ENCODE assay signal across 7 cellular contexts in the genomic region with DNA sequence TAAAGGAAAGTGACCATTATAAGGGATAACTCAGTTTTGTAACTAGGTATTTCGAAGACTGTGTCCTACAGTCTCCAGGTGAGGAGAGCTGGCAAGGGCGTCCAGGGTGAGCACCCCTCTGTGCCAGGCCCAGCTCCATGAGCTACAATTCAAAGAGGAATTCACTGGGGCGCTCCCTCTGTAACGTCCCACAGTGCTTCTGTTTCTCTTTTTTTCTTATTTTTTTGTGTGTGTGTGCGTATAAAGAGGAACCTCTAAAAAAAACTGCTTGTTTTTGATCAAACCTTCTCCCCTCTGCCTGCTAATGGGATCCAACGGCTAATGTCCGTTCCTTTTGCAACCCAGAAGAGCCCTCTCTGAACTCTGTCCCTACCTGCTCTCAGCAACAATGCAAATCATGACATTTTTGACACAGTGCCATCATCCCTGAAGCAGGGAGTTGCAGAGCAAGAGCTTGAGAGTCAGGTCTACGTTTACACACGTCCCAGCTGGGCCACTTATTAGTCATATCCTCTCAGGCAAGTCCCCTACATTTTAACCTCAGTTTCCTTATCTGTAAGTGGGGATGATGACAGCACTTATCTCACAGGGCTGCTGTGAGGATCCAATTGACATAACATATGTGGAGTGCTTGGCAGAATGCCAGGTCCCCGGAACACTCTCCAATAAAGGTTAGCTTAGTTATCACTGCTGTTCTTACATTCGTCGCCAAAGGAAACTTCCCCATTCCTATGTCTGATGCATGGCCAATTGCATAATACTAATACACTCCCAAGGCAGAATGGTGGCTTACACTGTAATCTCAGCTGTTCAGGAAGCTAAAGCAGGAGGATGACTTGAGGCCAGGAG. TPM values are rescaled to one million over a fixed set of nuclear protein-coding genes. Genes with fewer than 3 reads are reported as not detected.
A peak's percentile ranks its signal among the peaks of the same experiment; 100 is the strongest.
DNase-seq lines count a peak whose midpoint lies in the region; ATAC-seq and TF ChIP-seq lines count a peak whose summit lies in the region.

No MANE protein-coding gene starts in this region.

- TF ChIP-seq CTCF in GM12865 (IDR thresholded peaks at IDR 0.05; ENCODE audit: insufficient read depth, low read depth, low read length, missing control alignments) (no peak), left ventricle myocardium inferior (IDR thresholded peaks at IDR 0.05; ENCODE audit: borderline replicate concordance) (no peak)

- H3K4me3 ChIP-seq in GM12865 (ENCODE audit: low read depth, low read length) (no peak overlapping the region), left ventricle myocardium inferior (no peak overlapping the region)

- intact Hi-C loops in left ventricle myocardium inferior (cut with micrococcal nuclease): no loop called here

- H3K36me3 Mint-ChIP-seq in activated T-cell treated with anti-CD3 and anti-CD28 coated beads, Interleukin-2, amount 50 U/mL, for 4 hours (ENCODE audit: insufficient read depth): peaks cover 45% of the 10 kb centered on the region

- no peaks in the 10 kb centered on the region for H3K27me3 ChIP-seq in left ventricle myocardium inferior (ENCODE audit: low read depth)

- H3K36me3 ChIP-seq in left ventricle myocardium inferior: peaks cover 56% of the 10 kb centered on the region

- no peaks in the 10 kb centered on the region for H3K9me3 Mint-ChIP-seq in activated T-cell treated with anti-CD3 and anti-CD28 coated beads, Interleukin-2, amount 50 U/mL, for 4 hours

- no peaks in the 10 kb centered on the region for H3K4me1 Mint-ChIP-seq in activated T-cell treated with anti-CD3 and anti-CD28 coated beads, Interleukin-2, amount 50 U/mL, for 4 hours (ENCODE audit: low read depth)

- H3K9me3 ChIP-seq in left ventricle myocardium inferior (replicated peaks): no peaks in the 10 kb centered on the region

- peaks cover 53% of the 10 kb centered on the region for H3K4me1 ChIP-seq in left ventricle myocardium inferior

- DNase-seq in GM12865 (ENCODE audit: low read depth) (peak; percentile 88), NCI-H345 (lab: John Stamatoyannopoulos, UW) (peak; percentile 77), left ventricle myocardium inferior (peak; percentile 90)
- no peak for DNase-seq in activated T-cell treated with anti-CD3 and anti-CD28 coated beads, Interleukin-2, amount 50 U/mL, for 4 hours
- peak; percentile 8 to 26 for DNase-seq in stimulated activated CD8-positive, alpha-beta memory T cell treated with anti-CD3 and anti-CD28 coated beads, Interleukin-2, amount 100 ng/mL, for 48 hours (ENCODE audit: low read depth in 2 of 2)

- no peak overlapping the region for H3K4me3 Mint-ChIP-seq in activated T-cell treated with anti-CD3 and anti-CD28 coated beads, Interleukin-2, amount 50 U/mL, for 4 hours

- H3K27ac ChIP-seq in left ventricle myocardium inferior (replicated peaks): peak overlapping the region; percentile 67

- no peaks in the 10 kb centered on the region for H3K27me3 Mint-ChIP-seq in activated T-cell treated with anti-CD3 and anti-CD28 coated beads, Interleukin-2, amount 50 U/mL, for 4 hours (ENCODE audit: low read depth)

- peak; percentile 74 for ATAC-seq in HG02798 (IDR thresholded peaks at IDR 0.05; ENCODE audit: poor library complexity, unreplicated experiment)
- peak; percentile 77 to 80 for ATAC-seq in activated T-cell treated with anti-CD3 and anti-CD28 coated beads, Interleukin-2, amount 50 U/mL, for 4 hours
- ATAC-seq in GM19395 (IDR thresholded peaks at IDR 0.05; ENCODE audit: unreplicated experiment): no peak

RNA-seq across cellular contexts. Expression of a gene that starts 16.9 kb away (rescaled TPM):
- 10 to 100 TPM; 83.5 to 95.7 (median 84.9) TPM for total RNA-seq in activated T-cell treated with anti-CD3 and anti-CD28 coated beads, Interleukin-2, amount 50 U/mL, for 4 hours
- 34.7 TPM for total RNA-seq in left ventricle myocardium inferior

RNA-seq across cellular contexts. Expression of a gene that starts 54.0 kb away (rescaled TPM):
- 100 to 1,000 TPM in 1 of 3 donors, 10 to 100 TPM in 2; 90.9 to 103 (median 91.1) TPM for total RNA-seq in activated T-cell treated with anti-CD3 and anti-CD28 coated beads, Interleukin-2, amount 50 U/mL, for 4 hours
- 403 TPM for total RNA-seq in left ventricle myocardium inferior

RNA-seq across cellular contexts. Expression of a gene that starts 54.4 kb away (rescaled TPM):
- total RNA-seq in activated T-cell treated with anti-CD3 and anti-CD28 coated beads, Interleukin-2, amount 50 U/mL, for 4 hours: 10 to 100 TPM; 23.9 to 27.8 (median 26.5) TPM
- total RNA-seq in left ventricle myocardium inferior: 20.6 TPM
